13 cellular contexts compared by ENCODE assay signal in the genomic region with DNA sequence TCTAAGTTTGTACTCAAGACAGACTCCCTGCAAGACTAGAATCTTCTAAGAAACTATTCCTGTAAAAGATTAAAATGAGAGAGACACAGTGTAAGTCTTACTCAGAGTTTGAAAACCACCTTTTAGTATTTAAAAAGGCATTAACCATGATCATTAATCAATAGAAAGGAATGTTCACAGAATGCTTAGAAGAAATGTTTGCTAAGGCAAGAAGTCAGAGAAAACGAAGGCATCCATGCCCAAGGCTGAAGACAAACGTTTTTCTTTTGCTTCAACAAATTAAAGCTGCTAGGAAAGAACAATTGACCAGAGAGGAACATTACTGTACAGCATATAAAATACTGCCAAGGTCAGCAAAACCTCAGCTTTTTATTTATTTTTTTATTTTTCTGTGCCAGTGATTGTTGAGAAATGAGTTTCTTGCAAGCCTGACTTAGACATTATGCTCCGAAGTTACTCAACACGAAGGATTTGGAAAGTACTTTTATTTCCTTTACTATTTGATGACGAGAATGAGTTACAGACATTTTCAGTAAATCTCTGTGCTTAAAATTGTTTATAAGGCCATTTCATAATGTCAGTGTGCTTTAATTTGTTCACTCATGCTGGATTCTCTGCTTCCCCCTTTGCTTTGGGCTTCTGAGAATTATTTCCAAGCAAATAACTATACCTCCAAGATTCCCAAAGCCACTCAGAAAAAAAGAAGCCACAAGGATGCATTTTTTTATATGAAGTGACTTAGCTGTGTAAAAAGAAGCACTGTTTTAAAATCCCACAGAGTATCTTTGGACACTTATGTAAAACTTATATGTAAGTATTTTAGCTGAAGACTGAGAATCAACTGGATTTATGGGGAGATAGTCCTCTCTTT. TPM values are rescaled to one million over a fixed set of nuclear protein-coding genes. Genes with fewer than 3 reads are reported as not detected.
DNase-seq lines count a peak whose midpoint lies in the region; ATAC-seq and TF ChIP-seq lines count a peak whose summit lies in the region.
"Had no signal": no experiment of that assay in that cellular context is flagged by ENCODE, and none has a peak within 500 bp of the region (broad histone marks: within the 10 kb centered on the region; RNA-seq: fewer than 3 reads in every experiment).

No MANE protein-coding gene starts in this region.

- intact Hi-C loops in ascending aorta (cut with DNase I) = loop anchor here (2.0 kb wide), 1 partner anchor 20 kb away; a partner anchor contains a TSS
- intact Hi-C loops in sciatic nerve (cut with DNase I) = loop anchor here (2.0 kb wide), 1 partner anchor 42 kb away; no protein-coding TSS in a partner anchor

- H3K36me3 ChIP-seq in ascending aorta = peaks cover 25 to 37% of the 10 kb centered on the region in 2 donors
- H3K36me3 ChIP-seq: BLaER1 had no signal

- DNase-seq in EH (ENCODE audit: low read depth) (peak; percentile 88), ascending aorta (ENCODE audit: low spot score in 2 of 2) (no peak), fibroblast of villous mesenchyme (ENCODE audit: low read depth) (peak; percentile 94), sciatic nerve (ENCODE audit: low spot score) (no peak), mucosa of gallbladder (ENCODE audit: low spot score) (no peak)
- no peak for DNase-seq in activated CD4-positive, alpha-beta T cell treated with anti-CD3 and anti-CD28 coated beads, Interleukin-2, amount 50 U/mL, for 48 hours
- DNase-seq: activated CD4-positive, CD25-positive, alpha-beta regulatory T cell treated with anti-CD3 and anti-CD28 coated beads, Interleukin-2, amount 50 U/mL, for 72 hours; activated effector memory CD4-positive, alpha-beta T cell treated with Interleukin-2 at 50 U/mL for 16 hours; NCI-H1417 treated with DMSO at 0.1 percent for 48 hours had no signal

- peak overlapping the region; percentile 9 to 34 for H3K4me3 ChIP-seq in ascending aorta
- H3K4me3 ChIP-seq in fibroblast of villous mesenchyme (ENCODE audit: low read depth, low read length) = no peak overlapping the region
- H3K4me3 ChIP-seq: BLaER1 had no signal

- H3K27me3 ChIP-seq in ascending aorta = no peaks in the 10 kb centered on the region
- H3K27me3 ChIP-seq: BLaER1 had no signal

- H3K4me1 ChIP-seq in ascending aorta = peaks cover 4 to 19% of the 10 kb centered on the region in 2 donors
- H3K4me1 ChIP-seq: BLaER1 had no signal

- TF ChIP-seq CTCF in ascending aorta (IDR thresholded peaks at IDR 0.05) (no peak), fibroblast of villous mesenchyme (IDR thresholded peaks at IDR 0.05; ENCODE audit: insufficient read depth, low read depth, low read length) (no peak)

- peak overlapping the region; percentile 68 for H3K27ac ChIP-seq in ascending aorta
- H3K27ac ChIP-seq: BLaER1, HL-60 had no signal

- ATAC-seq in sciatic nerve = peak; percentile 74
- ATAC-seq in GM21528 (IDR thresholded peaks at IDR 0.05; ENCODE audit: low FRiP score, unreplicated experiment) = no peak
- no peak for ATAC-seq in HG02852 (IDR thresholded peaks at IDR 0.05; ENCODE audit: unreplicated experiment)

- no peaks in the 10 kb centered on the region for H3K9me3 ChIP-seq in ascending aorta
- H3K9me3 ChIP-seq: BLaER1 had no signal

RNA-seq across cellular contexts. Expression of a gene that starts 20.5 kb away (rescaled TPM):
- total RNA-seq in ascending aorta = 10.7 TPM
- total RNA-seq in fibroblast of villous mesenchyme = 635 and 1,266 TPM in 2 replicates
- 56.9 TPM for total RNA-seq in sciatic nerve
- total RNA-seq in mucosa of gallbladder = 39.7 TPM

Comparison
In these comparisons a context has a peak if more than half of its experiments do, and no peak if none do; other contexts are left out.
1. DNase-seq: peak in EH (single experiment) and fibroblast of villous mesenchyme (single experiment); none in ascending aorta (0 of 2), sciatic nerve (single experiment), mucosa of gallbladder (single experiment) and activated CD4-positive, alpha-beta T cell treated with anti-CD3 and anti-CD28 coated beads, Interleukin-2, amount 50 U/mL, for 48 hours (0 of 2).
2. RNA of a gene that starts 20.5 kb away (total RNA-seq): 635 to 1,266 TPM in fibroblast of villous mesenchyme; 56.9 TPM in sciatic nerve (single experiment), 39.7 TPM in mucosa of gallbladder (single experiment) and 10.7 TPM in ascending aorta (single experiment); every median in the first group is over 10 times any median in the second.